ENCODE assay signal across 31 cellular contexts in genomic region chr16:1010266-1010665, GRCh38. TPM values are rescaled to one million over a fixed set of nuclear protein-coding genes. Genes with fewer than 3 reads are reported as not detected.
"Had no signal": no experiment of that assay in that cellular context is flagged by ENCODE, and none has a peak within 500 bp of the region (broad histone marks: within the 10 kb centered on the region; RNA-seq: fewer than 3 reads in every experiment).

No MANE protein-coding gene starts in this region.

- H3K4me3 Mint-ChIP-seq: activated CD4-positive, alpha-beta T cell treated with anti-CD3 and anti-CD28 coated beads, Interleukin-2, amount 10 ng/mL, durations not matched to agents 24 days and 14 days; activated naive CD4-positive, alpha-beta T cell treated with anti-CD3 and anti-CD28 coated beads for 36 hours; activated T-cell treated with anti-CD3 and anti-CD28 coated beads, Interleukin-2, amount 50 U/mL, for 4 hours; activated T-helper 1 cell treated with anti-CD3 and anti-CD28 coated beads, Interleukin-12 subunit alpha, Interleukin-12 subunit beta, Interleukin-2, Interleukin-4 antibody, amounts not matched to agents 30 ng/mL and 10 ng/mL and 1 ng/mL, durations not matched to agents 14 hours and 24 hours and 36 hours had no signal

- H3K4me2 ChIP-seq: PC-9 had no signal

- H2AFZ ChIP-seq: PC-9 had no signal

- H3K36me3 Mint-ChIP-seq: activated naive CD4-positive, alpha-beta T cell treated with anti-CD3 and anti-CD28 coated beads, Interleukin-2, amount 50 U/mL, for 72 hours had no signal

- H3K27ac Mint-ChIP-seq: activated CD4-positive, alpha-beta T cell treated with anti-CD3 and anti-CD28 coated beads, Interleukin-2, amount 10 ng/mL, durations not matched to agents 24 days and 14 days; activated naive CD4-positive, alpha-beta T cell treated with anti-CD3 and anti-CD28 coated beads for 36 hours; activated T-helper 1 cell treated with anti-CD3 and anti-CD28 coated beads, Interleukin-12 subunit alpha, Interleukin-12 subunit beta, Interleukin-2, Interleukin-4 antibody, amounts not matched to agents 30 ng/mL and 10 ng/mL and 1 ng/mL, durations not matched to agents 14 hours and 24 hours and 36 hours had no signal

- H3K4me3 ChIP-seq: adrenal gland, body of pancreas, breast epithelium, MG63, PC-9 had no signal

- H3K36me3 ChIP-seq: adrenal gland, breast epithelium, MG63 had no signal

- H3K9me3 ChIP-seq: adrenal gland, body of pancreas, breast epithelium, MG63 had no signal

- H3K9me3 Mint-ChIP-seq: activated CD4-positive, alpha-beta T cell treated with anti-CD3 and anti-CD28 coated beads, Interleukin-2, amount 10 ng/mL, durations not matched to agents 24 days and 14 days; activated naive CD4-positive, alpha-beta T cell treated with anti-CD3 and anti-CD28 coated beads for 36 hours; activated naive CD4-positive, alpha-beta T cell treated with anti-CD3 and anti-CD28 coated beads, Interleukin-2, amount 50 U/mL, for 72 hours; activated T-cell treated with anti-CD3 and anti-CD28 coated beads, Interleukin-2, amount 50 U/mL, for 4 hours; activated T-helper 1 cell treated with anti-CD3 and anti-CD28 coated beads, Interleukin-12 subunit alpha, Interleukin-12 subunit beta, Interleukin-2, Interleukin-4 antibody, amounts not matched to agents 30 ng/mL and 10 ng/mL and 1 ng/mL, durations not matched to agents 14 hours and 24 hours and 36 hours had no signal

- H3K4me1 ChIP-seq: adrenal gland, body of pancreas, breast epithelium had no signal

- DNase-seq: activated CD4-positive, alpha-beta T cell treated with anti-CD3 and anti-CD28 coated beads, Interleukin-2, amount 10 ng/mL, durations not matched to agents 24 days and 14 days; activated CD4-positive, alpha-beta T cell treated with anti-CD3 and anti-CD28 coated beads, Interleukin-2, amount 50 U/mL, for 4 hours; activated CD8-positive, alpha-beta memory T cell treated with anti-CD3 and anti-CD28 coated beads, Interleukin-2, amount 50 U/mL, for 4 hours; activated gamma-delta T cell treated with Interleukin-2 at 50 U/mL for 16 hours; activated naive CD4-positive, alpha-beta T cell treated with anti-CD3 and anti-CD28 coated beads for 36 hours; activated T-cell treated with anti-CD3 and anti-CD28 coated beads for 4 hours; activated T-cell treated with anti-CD3 and anti-CD28 coated beads, Interleukin-2, amount 50 U/mL, for 4 hours; adrenal gland; body of pancreas; KG1; MG63; NCI-H1048; NCI-H1105 treated with DMSO at 0.1 percent for 48 hours; NCI-H1436; NCI-H1694; NCI-H1930; NCI-H2081 treated with DMSO at 0.1 percent for 48 hours; NCI-H226; NCI-H446 treated with DMSO at 0.1 percent for 48 hours; NCI-H524; NCI-H69; NCI-H82; PC-9; Right ventricle myocardium superior; SW 1271; T-helper 1 cell; T-helper 2 cell; T-helper 9 cell had no signal

- H3K27me3 ChIP-seq: body of pancreas had no signal

- H3K27ac ChIP-seq: adrenal gland, body of pancreas, breast epithelium, PC-9 had no signal

RNA-seq across cellular contexts. Expression of gene SOX8, which starts 28.7 kb away (rescaled TPM):
- total RNA-seq: PC-9 had no signal
